In the genomic region with DNA sequence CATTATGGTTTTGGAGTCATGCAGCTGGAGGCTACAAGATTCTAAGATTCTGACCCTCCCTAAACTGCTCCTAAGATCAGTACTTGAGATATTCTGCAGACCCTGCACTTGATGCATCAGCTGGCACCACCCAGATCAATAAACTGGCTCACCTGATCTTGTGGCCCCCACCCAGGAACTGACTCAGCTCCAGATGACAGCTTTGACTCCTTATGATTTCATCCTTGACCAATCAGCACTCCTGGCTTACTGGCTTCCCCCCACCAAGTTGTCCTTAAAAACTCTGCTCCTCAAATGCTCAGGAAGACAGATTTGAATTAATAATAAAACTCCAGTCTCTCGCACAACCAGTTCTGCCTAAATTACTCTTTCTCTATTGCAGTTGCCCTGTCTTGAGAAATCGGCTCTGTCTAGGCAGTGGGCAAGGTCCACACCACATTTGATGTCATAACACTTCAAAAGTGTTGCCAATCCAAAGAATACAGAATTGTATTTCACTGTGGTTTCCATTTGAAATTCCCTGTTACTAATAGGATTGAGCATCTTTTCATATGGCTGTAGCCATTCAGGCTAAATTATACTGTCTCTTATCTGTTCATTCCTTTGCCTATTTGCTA, we compare ENCODE assay signal across 29 cellular contexts. TPM values are rescaled to one million over a fixed set of nuclear protein-coding genes. Genes with fewer than 3 reads are reported as not detected.
DNase-seq lines count a peak whose midpoint lies in the region; ATAC-seq, FAIRE-seq and TF ChIP-seq lines count a peak whose summit lies in the region.
"Had no signal": no experiment of that assay in that cellular context is flagged by ENCODE, and none has a peak within 500 bp of the region (broad histone marks: within the 10 kb centered on the region; RNA-seq: fewer than 3 reads in every experiment).

No MANE protein-coding gene starts in this region.

- H3K27ac ChIP-seq in GM23338 (ENCODE audit: low read depth) (no peak overlapping the region), HepG2 (ENCODE audit: extremely low read length, insufficient read depth, low read length) (no peak overlapping the region)
- H3K27ac ChIP-seq: cardiac muscle cell, coronary artery, gastrocnemius medialis, vagina had no signal

- in situ Hi-C loops in HepG2 (cut with HindIII; ENCODE audit: extremely low pct_ligation_motif_present, low pct_unique_long_range_greater_than_20kb), result no loop called here

- no TSS peak for BruUV-seq in HepG2 (replicated peaks; lab: Mats Ljungman, UMichigan)

- no peak for TF ChIP-seq RAD21 in HepG2 (CRISPR knock-in tag; IDR thresholded peaks at IDR 0.05)

- H3K9me3 ChIP-seq in HepG2 (ENCODE audit: low read length), result no peaks in the 10 kb centered on the region
- H3K9me3 ChIP-seq: gastrocnemius medialis, SK-N-SH, vagina had no signal

- no peaks in the 10 kb centered on the region for H3K4me1 ChIP-seq in GM23338 (ENCODE audit: insufficient read depth)
- H3K4me1 ChIP-seq in HepG2 (ENCODE audit: insufficient read depth, low read length), result peaks cover 12% of the 10 kb centered on the region
- H3K4me1 ChIP-seq: vagina had no signal

- H3K36me3 Mint-ChIP-seq in GM23338 (ENCODE audit: low read depth), result no peaks in the 10 kb centered on the region
- H3K36me3 Mint-ChIP-seq: activated naive CD8-positive, alpha-beta T cell; immature natural killer cell; natural killer cell had no signal

- H3K4me1 Mint-ChIP-seq in GM23338, result peaks cover 4% of the 10 kb centered on the region
- H3K4me1 Mint-ChIP-seq: immature natural killer cell, natural killer cell had no signal

- no peaks in the 10 kb centered on the region for H3K9me2 ChIP-seq in GM23338 (ENCODE audit: insufficient read depth)
- H3K9me2 ChIP-seq: SK-N-SH had no signal

- H4K20me1 ChIP-seq in GM23338 (replicated peaks; ENCODE audit: insufficient read depth) (no peaks in the 10 kb centered on the region), HepG2 (ENCODE audit: insufficient read depth, low read length) (no peaks in the 10 kb centered on the region)

- H3K27ac Mint-ChIP-seq in GM23338, result no peak overlapping the region
- H3K27ac Mint-ChIP-seq: activated naive CD8-positive, alpha-beta T cell; immature natural killer cell; natural killer cell; stimulated activated naive CD8-positive, alpha-beta T cell treated with anti-CD3 and anti-CD28 coated beads, Interleukin-15, amount 100 ng/mL, for 72 hours had no signal

- no peaks in the 10 kb centered on the region for H3K9me3 Mint-ChIP-seq in GM23338
- H3K9me3 Mint-ChIP-seq: natural killer cell; stimulated activated naive CD8-positive, alpha-beta T cell treated with anti-CD3 and anti-CD28 coated beads, Interleukin-15, amount 100 ng/mL, for 72 hours had no signal

- H3K9ac ChIP-seq in HepG2 (ENCODE audit: insufficient read depth, low read depth, low read length), result no peak overlapping the region; the same call in 1 of the 2 replicates
- H3K9ac ChIP-seq: SK-N-SH had no signal

- ATAC-seq in GM23338, result no peak
- ATAC-seq in HepG2, result peak; percentile 42
- no peak for ATAC-seq in HG02759 (IDR thresholded peaks at IDR 0.05; ENCODE audit: unreplicated experiment)
- ATAC-seq: gastrocnemius medialis; natural killer cell; stimulated activated naive CD8-positive, alpha-beta T cell treated with anti-CD3 and anti-CD28 coated beads, Interleukin-15, amount 100 ng/mL, for 72 hours had no signal

- no peaks in the 10 kb centered on the region for H3K36me3 ChIP-seq in GM23338 (ENCODE audit: insufficient read depth)
- H3K36me3 ChIP-seq in bronchial epithelial cell (ENCODE audit: control insufficient read depth, insufficient read depth, low read length), result no peaks in the 10 kb centered on the region
- H3K36me3 ChIP-seq in HepG2 (replicated peaks in 1 of 2; ENCODE audit: control insufficient read depth in 1 of 2, insufficient read depth in 2 of 2, low read length in 2 of 2), result no peaks in the 10 kb centered on the region
- H3K36me3 ChIP-seq: cardiac muscle cell, gastrocnemius medialis, vagina had no signal

- no peak for TF ChIP-seq POLR2A in HepG2 (IDR thresholded peaks at IDR 0.05; ENCODE audit: insufficient read depth in 1 of 2, low read depth in 2 of 2, low read length in 2 of 2)

- H3K4me2 ChIP-seq in GM23338 (no peak overlapping the region), HepG2 (ENCODE audit: low read depth, low read length) (peak overlapping the region; percentile 45; the same call in 1 of the 2 replicates)
- H3K4me2 ChIP-seq: SK-N-SH, smooth muscle cell had no signal

- H3K4me3 ChIP-seq in GM23338, result no peak overlapping the region
- H3K4me3 ChIP-seq in bronchial epithelial cell (ENCODE audit: low read depth, low read length), result no peak overlapping the region
- no peak overlapping the region; a peak in 1 of 6 replicates for H3K4me3 ChIP-seq in HepG2 (replicated peaks in 1 of 3; ENCODE audit: insufficient read depth in 1 of 3, low read depth in 2 of 3, low read length in 3 of 3)
- H3K4me3 ChIP-seq: cardiac muscle cell, coronary artery, gastrocnemius medialis, smooth muscle cell, vagina had no signal

- H2AFZ ChIP-seq in GM23338 (0 out of 2 replicates have a peak overlapping the region, but pooled peaks have one; percentile 14), HepG2 (ENCODE audit: low read length) (no peak overlapping the region)

- H3F3A ChIP-seq in GM23338 (replicated peaks; ENCODE audit: low read depth), result no peaks in the 10 kb centered on the region

- DNase-seq in GM23338 (ENCODE audit: low spot score) (no peak), MV-4-11 (lab: John Stamatoyannopoulos, UW) (peak; percentile 22), bronchial epithelial cell (ENCODE audit: low read depth) (peak; percentile 64), HepG2 (ENCODE audit: low spot score) (peak; percentile 24), DMS153 treated with DMSO at 0.1 percent for 48 hours (lab: John Stamatoyannopoulos, UW; ENCODE audit: unreplicated experiment) (no peak), NCI-H82 (lab: John Stamatoyannopoulos, UW) (no peak), H4 (ENCODE audit: low spot score) (no peak)
- DNase-seq: activated CD4-positive, alpha-beta T cell treated with anti-CD3 and anti-CD28 coated beads, Interleukin-2, amount 50 U/mL, for 48 hours; activated CD4-positive, CD25-positive, alpha-beta regulatory T cell; anterior cingulate cortex; C1 segment of cervical spinal cord; gastrocnemius medialis; hypothalamus; immature natural killer cell; midbrain; natural killer cell; NCI-H1092 treated with DMSO at 0.1 percent for 48 hours; NCI-H187; NCI-H524; SK-N-SH; stimulated activated CD4-positive, alpha-beta T cell treated with anti-CD3 and anti-CD28 coated beads, Interleukin-1b, Interleukin-23, amount 100 ng/mL, for 48 hours; stimulated activated CD8-positive, alpha-beta memory T cell treated with anti-CD3 and anti-CD28 coated beads, Interleukin-4, amount 100 ng/mL, for 48 hours; stimulated activated naive CD8-positive, alpha-beta T cell treated with anti-CD3 and anti-CD28 coated beads, Interleukin-15, amount 100 ng/mL, for 72 hours had no signal

- 0% methylated on average over 2 of the region's 2 CpGs for WGBS in HepG2 (ENCODE audit: low lambda C conversion rate)

- FAIRE-seq in bronchial epithelial cell (lab: Jason Lieb, UNC) (no peak), HepG2 (lab: Jason Lieb, UNC) (no peak)

- no peaks in the 10 kb centered on the region for H3K27me3 ChIP-seq in GM23338 (ENCODE audit: insufficient read depth)
- no peaks in the 10 kb centered on the region for H3K27me3 ChIP-seq in bronchial epithelial cell (ENCODE audit: control insufficient read depth, insufficient read depth, low read length)
- H3K27me3 ChIP-seq in HepG2 (ENCODE audit: control insufficient read depth in 1 of 2, insufficient read depth in 2 of 2, low read length in 2 of 2), result no peaks in the 10 kb centered on the region
- H3K27me3 ChIP-seq: cardiac muscle cell, gastrocnemius medialis, vagina had no signal

- CTCF ChIA-PET in HepG2 (lab: Yijun Ruan, JAX; ENCODE audit: low intra/inter-chr PET ratio, low total read pairs), result no interaction called here

- TF ChIP-seq EP300 in HepG2 (IDR thresholded peaks at IDR 0.05; ENCODE audit: low read depth in 2 of 2, low read length in 2 of 2), result no peak
- no peak for TF ChIP-seq EP300 in HepG2 (CRISPR knock-in tag; IDR thresholded peaks at IDR 0.05; ENCODE audit: borderline replicate concordance)

- no peaks in the 10 kb centered on the region for H3K79me2 ChIP-seq in GM23338 (replicated peaks; ENCODE audit: insufficient read depth)
- H3K79me2 ChIP-seq in HepG2 (ENCODE audit: insufficient read depth, low read length), result no peaks in the 10 kb centered on the region

- TF ChIP-seq CTCF in GM23338 (conservative IDR thresholded peaks at IDR 0.05; ENCODE audit: low read depth in 2 of 2) (no peak), bronchial epithelial cell (IDR thresholded peaks at IDR 0.05; ENCODE audit: insufficient read depth, low read length, severe bottlenecking) (no peak), HepG2 (CRISPR knock-in tag; IDR thresholded peaks at IDR 0.05) (no peak)

- POLR2A ChIA-PET in HepG2 (lab: Yijun Ruan, JAX), result no interaction called here

- H3K4me3 Mint-ChIP-seq in GM23338, result no peak overlapping the region
- H3K4me3 Mint-ChIP-seq: activated naive CD8-positive, alpha-beta T cell; immature natural killer cell; natural killer cell; stimulated activated naive CD8-positive, alpha-beta T cell treated with anti-CD3 and anti-CD28 coated beads, Interleukin-15, amount 100 ng/mL, for 72 hours had no signal

- H3K27me3 Mint-ChIP-seq in GM23338 (ENCODE audit: insufficient read depth, low read depth, poor library complexity), result peaks cover 3% of the 10 kb centered on the region
- H3K27me3 Mint-ChIP-seq: activated naive CD8-positive, alpha-beta T cell had no signal

- intact Hi-C loops in HepG2 (cut with micrococcal nuclease; ENCODE audit: unreplicated experiment), result no loop called here

RNA-seq across cellular contexts. Expression of a gene that starts 14.8 kb away (rescaled TPM):
- 39.7 and 43.2 TPM in 2 replicates for total RNA-seq in GM23338 (2014; rRNA removed; shearing (Covaris generic))
- polyA plus RNA-seq in GM23338 (2016; fragmentation: Nextera tagmentation; extraction: Ambion mirVana) (33.7 and 38.2 TPM in 2 replicates), HepG2 (2011; rRNA removed) (40.7 and 46.0 TPM in 2 replicates)
- total RNA-seq in bronchial epithelial cell (55.3 and 56.2 TPM in 2 replicates), HepG2 (2016; rRNA removed; fragmentation: Illumina TruSeq; extraction: Trizol) (38.0 and 53.6 TPM in 2 replicates)
- total RNA-seq in HepG2 (2016; cell fraction: cytosol; rRNA removed; fragmentation: Illumina TruSeq; extraction: Trizol; ENCODE audit: low read depth), result 31.6 and 34.5 TPM in 2 replicates
- total RNA-seq in HepG2 (2016; cell fraction: insoluble cytoplasmic fraction; rRNA removed; fragmentation: Illumina TruSeq; extraction: Trizol), result 30.3 and 45.5 TPM in 2 replicates
- 49.5 and 53.4 TPM in 2 replicates for total RNA-seq in HepG2 (2016; cell fraction: membrane; rRNA removed; fragmentation: Illumina TruSeq; extraction: Trizol)
- 45.0 and 49.8 TPM in 2 replicates for total RNA-seq in HepG2 (2016; cell fraction: nucleus; rRNA removed; fragmentation: Illumina TruSeq; extraction: Trizol)
- 20.8 and 26.3 TPM in 2 replicates for polyA plus RNA-seq in HepG2 (2011; cell fraction: cytosol; rRNA removed)
- 12.8 and 20.0 TPM in 2 replicates for polyA plus RNA-seq in HepG2 (2011; cell fraction: nucleus; rRNA removed)
- polyA plus RNA-seq in HepG2 (2012), result 20.2 and 28.1 TPM in 2 replicates
- polyA plus RNA-seq in HepG2 (2016; cell fraction: cytosol; fragmentation: Illumina TruSeq; extraction: Trizol; ENCODE audit: low read depth), result 41.7 and 42.9 TPM in 2 replicates
- polyA plus RNA-seq in HepG2 (2016; cell fraction: insoluble cytoplasmic fraction; fragmentation: Illumina TruSeq; extraction: Trizol; ENCODE audit: low read depth), result 33.4 and 37.3 TPM in 2 replicates
- 52.5 and 54.7 TPM in 2 replicates for polyA plus RNA-seq in HepG2 (2016; cell fraction: membrane; fragmentation: Illumina TruSeq; extraction: Trizol; ENCODE audit: low read depth)
- 77.8 and 87.7 TPM in 2 replicates for polyA plus RNA-seq in HepG2 (2016; cell fraction: nucleus; fragmentation: Illumina TruSeq; extraction: Trizol; ENCODE audit: insufficient read depth, low read depth)
- polyA minus RNA-seq in HepG2 (2011; rRNA and poly(A)+ RNA removed; ENCODE audit: low replicate concordance), result 145 and 157 TPM in 2 replicates
- 35.9 and 43.9 TPM in 2 replicates for polyA minus RNA-seq in HepG2 (2011; cell fraction: cytosol; rRNA and poly(A)+ RNA removed)
- 20.1 and 27.8 TPM in 2 replicates for polyA minus RNA-seq in HepG2 (2011; cell fraction: nucleus; rRNA and poly(A)+ RNA removed)
- 45.8 and 64.2 TPM in 2 replicates for total RNA-seq in H4 (2014; rRNA removed; shearing (Covaris generic))

Comparison
In these comparisons a context has a peak if more than half of its experiments do, and no peak if none do; other contexts are left out.
1. DNase-seq: peak in MV-4-11 (single experiment), bronchial epithelial cell (single experiment) and HepG2 (single experiment); none in GM23338 (single experiment), DMS153 treated with DMSO at 0.1 percent for 48 hours (single experiment), NCI-H82 (single experiment) and H4 (single experiment).